ENCODE assay signal across 12 cellular contexts in the genomic region with DNA sequence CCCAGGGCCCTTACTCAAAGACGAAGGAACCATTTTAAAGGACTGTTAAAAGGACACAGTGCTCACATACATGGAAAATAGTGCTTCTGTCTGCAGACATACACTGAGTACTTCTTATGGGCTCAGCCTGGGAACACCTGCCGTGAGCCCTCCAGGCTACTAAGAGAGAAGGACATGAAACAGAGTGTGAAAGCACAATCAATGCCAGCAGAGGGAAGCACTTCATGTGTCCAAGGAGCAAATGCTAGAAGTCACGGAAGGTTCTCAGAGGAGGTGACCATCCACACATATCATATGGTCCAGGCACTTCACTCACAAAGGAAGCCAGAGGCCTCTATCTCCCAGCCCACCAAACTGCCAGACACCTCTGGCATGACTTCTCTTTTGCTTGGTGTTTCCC. TPM values are rescaled to one million over a fixed set of nuclear protein-coding genes. Genes with fewer than 3 reads are reported as not detected.
DNase-seq lines count a peak whose midpoint lies in the region; ATAC-seq, FAIRE-seq and TF ChIP-seq lines count a peak whose summit lies in the region.
"Had no signal": no experiment of that assay in that cellular context is flagged by ENCODE, and none has a peak within 500 bp of the region (broad histone marks: within the 10 kb centered on the region; RNA-seq: fewer than 3 reads in every experiment).

No MANE protein-coding gene starts in this region.

- in situ Hi-C loops in K562 (cut with MboI) = no loop called here

- H3K9me3 ChIP-seq in K562 (replicated peaks; ENCODE audit: control insufficient read depth, insufficient read depth, low read depth, low read length) = no peaks in the 10 kb centered on the region
- H3K9me3 ChIP-seq: adrenal gland, mucosa of descending colon had no signal

- peak in 1 of 2 experiments; percentile 43; a peak in 3 of 4 replicates for TF ChIP-seq RAD21 in K562 (CRISPR knock-in tag; conservative IDR thresholded peaks at IDR 0.05 in 1 of 2, IDR thresholded peaks at IDR 0.05 in 1 of 2)

- H4K20me1 ChIP-seq in K562 (replicated peaks; ENCODE audit: control insufficient read depth, insufficient read depth, low read length) = no peaks in the 10 kb centered on the region

- no peaks in the 10 kb centered on the region for H3K27me3 Mint-ChIP-seq in activated T-cell treated with anti-CD3 and anti-CD28 coated beads, Interleukin-2, amount 50 U/mL, for 4 hours (ENCODE audit: low read depth)

- no peak overlapping the region for H3K4me2 ChIP-seq in K562 (ENCODE audit: insufficient read depth, low read length)

- H3K4me3 ChIP-seq in K562 = no peak overlapping the region
- H3K4me3 ChIP-seq: adrenal gland, mucosa of descending colon had no signal

- POLR2A ChIA-PET in K562 (lab: Yijun Ruan, JAX) = no interaction called here

- H3K4me1 ChIP-seq in K562 (replicated peaks in 1 of 2; ENCODE audit: control insufficient read depth in 2 of 2, insufficient read depth in 2 of 2, low read length in 2 of 2) = no peaks in the 10 kb centered on the region
- H3K4me1 ChIP-seq: adrenal gland had no signal

- no peaks in the 10 kb centered on the region for H3K79me2 ChIP-seq in K562 (ENCODE audit: control insufficient read depth, insufficient read depth, low read length)

- BruUV-seq in K562 (replicated peaks; lab: Mats Ljungman, UMichigan) = no TSS peak

- intact Hi-C loops in K562 (cut with micrococcal nuclease) = no loop called here

- H3K27ac ChIP-seq in K562 (ENCODE audit: extremely low read depth, low read depth, low read length) = no peak overlapping the region
- H3K27ac ChIP-seq: adrenal gland had no signal

- peak overlapping the region; percentile 44 for H3K4me3 Mint-ChIP-seq in activated T-cell treated with anti-CD3 and anti-CD28 coated beads, Interleukin-2, amount 50 U/mL, for 4 hours
- peak overlapping the region; percentile 30 for H3K4me3 Mint-ChIP-seq in stimulated activated effector memory CD8-positive, alpha-beta T cell treated with anti-CD3 and anti-CD28 coated beads, Interleukin-12 subunit alpha, Interleukin-12 subunit beta, amount 100 ng/mL, for 72 hours

- CTCF ChIA-PET in K562 (lab: Yijun Ruan, JAX; ENCODE audit: low intra/inter-chr PET ratio) = no interaction called here

- no peaks in the 10 kb centered on the region for H3K36me3 ChIP-seq in K562 (ENCODE audit: control insufficient read depth, insufficient read depth, low read length)
- H3K36me3 ChIP-seq: adrenal gland had no signal

- peaks cover 30% of the 10 kb centered on the region for H3K36me3 Mint-ChIP-seq in activated T-cell treated with anti-CD3 and anti-CD28 coated beads, Interleukin-2, amount 50 U/mL, for 4 hours (ENCODE audit: insufficient read depth)
- peaks cover 10% of the 10 kb centered on the region for H3K36me3 Mint-ChIP-seq in stimulated activated effector memory CD8-positive, alpha-beta T cell treated with anti-CD3 and anti-CD28 coated beads, Interleukin-12 subunit alpha, Interleukin-12 subunit beta, amount 100 ng/mL, for 72 hours

- no peak for FAIRE-seq in K562 (lab: Jason Lieb, UNC)

- no peak overlapping the region for H3K9ac ChIP-seq in K562 (ENCODE audit: insufficient read depth in 1 of 2, low read depth in 2 of 2, low read length in 2 of 2)

- no peak for DNase-seq in activated T-cell treated with anti-CD3 and anti-CD28 coated beads, Interleukin-2, amount 50 U/mL, for 4 hours
- DNase-seq in activated T-cell treated with anti-CD3 and anti-CD28 coated beads, Interleukin-2, amount 50 U/mL, for 48 hours = no peak
- DNase-seq in HT-29 (ENCODE audit: low spot score) (peak; percentile 36), K562 (ENCODE audit: extremely low read depth in 1 of 4, low spot score in 3 of 4) (peak in 1 of 4 experiments; percentile 11)
- no peak for DNase-seq in stimulated activated effector memory CD8-positive, alpha-beta T cell treated with anti-CD3 and anti-CD28 coated beads, Interleukin-12 subunit alpha, Interleukin-12 subunit beta, amount 100 ng/mL, for 72 hours (ENCODE audit: low spot score in 2 of 2)
- DNase-seq: adrenal gland, C1 segment of cervical spinal cord, mucosa of descending colon, NCI-H1105 treated with DMSO at 0.1 percent for 48 hours had no signal

- H3K9me1 ChIP-seq in K562 (ENCODE audit: control insufficient read depth, insufficient read depth, low read length) = no peaks in the 10 kb centered on the region

- H3K4me1 Mint-ChIP-seq in activated T-cell treated with anti-CD3 and anti-CD28 coated beads, Interleukin-2, amount 50 U/mL, for 4 hours (ENCODE audit: low read depth) = peaks cover 76% of the 10 kb centered on the region
- peaks cover 45% of the 10 kb centered on the region for H3K4me1 Mint-ChIP-seq in stimulated activated effector memory CD8-positive, alpha-beta T cell treated with anti-CD3 and anti-CD28 coated beads, Interleukin-12 subunit alpha, Interleukin-12 subunit beta, amount 100 ng/mL, for 72 hours

- H3K27ac Mint-ChIP-seq in stimulated activated effector memory CD8-positive, alpha-beta T cell treated with anti-CD3 and anti-CD28 coated beads, Interleukin-12 subunit alpha, Interleukin-12 subunit beta, amount 100 ng/mL, for 72 hours = no peak overlapping the region

- no peak for TF ChIP-seq EP300 in K562 (IDR thresholded peaks at IDR 0.05; ENCODE audit: low read length)

- peaks cover 3 to 6% of the 10 kb centered on the region in 2 experiments; a peak in 1 of 5 replicates for H3K27me3 ChIP-seq in K562 (ENCODE audit: control insufficient read depth in 2 of 2, insufficient read depth in 2 of 2, low read length in 2 of 2)
- H3K27me3 ChIP-seq: adrenal gland had no signal

- H2AFZ ChIP-seq in K562 (ENCODE audit: low read depth, low read length) = no peak overlapping the region

- peak in 2 of 3 experiments; percentile 4 to 5; a peak in 1 of 6 replicates for TF ChIP-seq CTCF in K562 (IDR thresholded peaks at IDR 0.05 in 2 of 3, conservative IDR thresholded peaks at IDR 0.05 in 1 of 3; ENCODE audit: insufficient read depth in 2 of 3, low read depth in 1 of 3, low read length in 3 of 3)

- 0% methylated on average over 3 of the region's 3 CpGs for WGBS in K562 (ENCODE audit: insufficient coverage, low coverage, missing lambda C conversion rate)

- no peak for ATAC-seq in activated T-cell treated with anti-CD3 and anti-CD28 coated beads, Interleukin-2, amount 50 U/mL, for 4 hours
- ATAC-seq in K562 (peak; percentile 44; the same call in 2 of the 3 replicates), GM19035 (IDR thresholded peaks at IDR 0.05; ENCODE audit: unreplicated experiment) (no peak), HG03378 (IDR thresholded peaks at IDR 0.05; ENCODE audit: unreplicated experiment) (no peak), HG03469 (IDR thresholded peaks at IDR 0.05; ENCODE audit: unreplicated experiment) (no peak)
- no peak for ATAC-seq in stimulated activated effector memory CD8-positive, alpha-beta T cell treated with anti-CD3 and anti-CD28 coated beads, Interleukin-12 subunit alpha, Interleukin-12 subunit beta, amount 100 ng/mL, for 72 hours
- ATAC-seq: mucosa of descending colon had no signal

- H3K9me3 Mint-ChIP-seq in activated T-cell treated with anti-CD3 and anti-CD28 coated beads, Interleukin-2, amount 50 U/mL, for 4 hours = no peaks in the 10 kb centered on the region
- no peaks in the 10 kb centered on the region for H3K9me3 Mint-ChIP-seq in stimulated activated effector memory CD8-positive, alpha-beta T cell treated with anti-CD3 and anti-CD28 coated beads, Interleukin-12 subunit alpha, Interleukin-12 subunit beta, amount 100 ng/mL, for 72 hours

- no peak for TF ChIP-seq POLR2A in K562 (conservative IDR thresholded peaks at IDR 0.05)

TF ChIP-seq in K562, 482 proteins besides CTCF, POLR2A, EP300 and RAD21 (continues in another document):
- TF ChIP-seq FOSL1 (tag; conservative IDR thresholded peaks at IDR 0.05) (no peak), KDM2B (CRISPR knock-in tag; IDR thresholded peaks at IDR 0.05) (no peak), CHD4 (IDR thresholded peaks at IDR 0.05; ENCODE audit: insufficient read depth, insufficient replicate concordance, low read depth, low read length, poor library complexity, severe bottlenecking) (no peak), ATF3 (IDR thresholded peaks at IDR 0.05) (no peak), ATF3 (CRISPR knock-in tag; conservative IDR thresholded peaks at IDR 0.05) (no peak), L3MBTL2 (IDR thresholded peaks at IDR 0.05) (no peak)

RNA-seq across cellular contexts. Expression of gene ELMO1, which starts 15.5 kb away (rescaled TPM):
- 100 to 1,000 TPM; 117 to 137 (median 118) TPM for total RNA-seq in activated T-cell treated with anti-CD3 and anti-CD28 coated beads, Interleukin-2, amount 50 U/mL, for 4 hours
- 0.10 and 0.41 TPM in 2 replicates for total RNA-seq in HT-29 (2014; rRNA removed; shearing (Covaris generic))
- total RNA-seq in K562 (2011; cell fraction: chromatin; rRNA removed; ENCODE audit: low replicate concordance) = 4.3 and 9.1 TPM in 2 replicates
- 3.7 and 3.8 TPM in 2 replicates for total RNA-seq in K562 (2011; cell fraction: nucleolus; rRNA removed)
- total RNA-seq in K562 (2011; cell fraction: nucleoplasm; rRNA removed) = 2.8 and 5.2 TPM in 2 replicates
- 2.4 and 3.8 TPM in 2 replicates for total RNA-seq in K562 (2014; rRNA removed)
- 3.6 and 4.3 TPM in 2 replicates for total RNA-seq in K562 (2014; rRNA removed; fragmentation: Illumina TruSeq; extraction: Trizol)
- 5.4 and 7.0 TPM in 2 replicates for total RNA-seq in K562 (2015; rRNA removed; fragmentation: Illumina TruSeq; extraction: Trizol)
- 5.3 and 5.5 TPM in 2 replicates for total RNA-seq in K562 (2021)
- 0.36 and 0.64 TPM in 2 replicates for polyA plus RNA-seq in K562 (2011; rRNA removed)
- polyA plus RNA-seq in K562 (2011; cell fraction: cytosol; rRNA removed) = 0.28 and 0.80 TPM in 2 replicates
- polyA plus RNA-seq in K562 (2011; cell fraction: nucleus; rRNA removed) = 0.20 and 1.2 TPM in 2 replicates
- polyA plus RNA-seq in K562 (2012) = 4.1 and 5.1 TPM in 2 replicates
- 6.3 and 7.2 TPM in 2 replicates for polyA plus RNA-seq in K562 (2014; fragmentation: Illumina TruSeq; extraction: Trizol)
- polyA plus RNA-seq in K562 (2014; fragmentation: Nextera tagmentation; extraction: Ambion mirVana) = 1 to 10 TPM; 2.5 to 3.0 TPM
- 3.8 and 6.8 TPM in 2 replicates for polyA plus RNA-seq in K562 (2014; rRNA removed)
- polyA minus RNA-seq in K562 (2011; rRNA and poly(A)+ RNA removed) = 1.1 and 2.8 TPM in 2 replicates
- polyA minus RNA-seq in K562 (2011; cell fraction: cytosol; rRNA and poly(A)+ RNA removed) = 0.46 and 1.2 TPM in 2 replicates
- polyA minus RNA-seq in K562 (2011; cell fraction: nucleus; rRNA and poly(A)+ RNA removed) = 1.9 and 2.0 TPM in 2 replicates

Comparison
In these comparisons a context has a peak if more than half of its experiments do, and no peak if none do; other contexts are left out.
1. RNA of gene ELMO1, which starts 15.5 kb away (total RNA-seq): 117 to 137 TPM in activated T-cell treated with anti-CD3 and anti-CD28 coated beads, Interleukin-2, amount 50 U/mL, for 4 hours; 2.4 to 9.1 TPM in K562 and 0.10 to 0.41 TPM in HT-29; every median in the first group is over 10 times any median in the second.